ENCODE assay signal across 10 cellular contexts in genomic region chr17:73292031-73292531, GRCh38. TPM values are rescaled to one million over a fixed set of nuclear protein-coding genes. Genes with fewer than 3 reads are reported as not detected.
DNase-seq lines count a peak whose midpoint lies in the region; ATAC-seq and TF ChIP-seq lines count a peak whose summit lies in the region.
"Had no signal": no experiment of that assay in that cellular context is flagged by ENCODE, and none has a peak within 500 bp of the region (broad histone marks: within the 10 kb centered on the region; RNA-seq: fewer than 3 reads in every experiment).

No MANE protein-coding gene starts in this region.

- peak overlapping the region; percentile 79 for H3K27ac Mint-ChIP-seq in Caco-2 (ENCODE audit: unreplicated experiment)

- peaks cover 77% of the 10 kb centered on the region for H3K79me2 ChIP-seq in parathyroid adenoma

- peak overlapping the region; percentile 39 for H3K4me2 ChIP-seq in parathyroid adenoma (ENCODE audit: low read length)

- H3K27ac ChIP-seq in parathyroid adenoma = peak overlapping the region; percentile 45

- CTCF ChIA-PET in Caco-2 (lab: Charles Lee) = interaction anchor here (0.8 kb wide), 1 partner anchor 19 kb away, joined by 6 read pairs; no protein-coding TSS in a partner anchor

- peaks cover 21% of the 10 kb centered on the region for H3K36me3 Mint-ChIP-seq in Caco-2 (ENCODE audit: insufficient read depth, unreplicated experiment)

- BruUV-seq in Caco-2 (replicated peaks; lab: Mats Ljungman, UMichigan) = no TSS peak

- H3K4me1 Mint-ChIP-seq in Caco-2 (ENCODE audit: low read depth, unreplicated experiment) = peaks cover 47% of the 10 kb centered on the region

- H3K27me3 ChIP-seq in Caco-2 (replicated peaks; ENCODE audit: control insufficient read depth, insufficient read depth, low read length) = no peaks in the 10 kb centered on the region
- H3K27me3 ChIP-seq in parathyroid adenoma (ENCODE audit: control insufficient read depth, insufficient read depth, low read length) = no peaks in the 10 kb centered on the region

- intact Hi-C loops in Caco-2 (cut with micrococcal nuclease; ENCODE audit: unreplicated experiment) = no loop called here

- H3K9me3 Mint-ChIP-seq in Caco-2 (ENCODE audit: unreplicated experiment) = no peaks in the 10 kb centered on the region
- H3K9me3 Mint-ChIP-seq: IgD-negative memory B cell had no signal

- H3K9me3 ChIP-seq in Caco-2 = no peaks in the 10 kb centered on the region
- no peaks in the 10 kb centered on the region for H3K9me3 ChIP-seq in parathyroid adenoma (ENCODE audit: control insufficient read depth, low read length)

- POLR2A ChIA-PET in Caco-2 (lab: Charles Lee) = no interaction called here

- H3K4me3 Mint-ChIP-seq in Caco-2 (ENCODE audit: unreplicated experiment) = no peak overlapping the region

- H3K36me3 ChIP-seq in Caco-2 (ENCODE audit: control insufficient read depth, insufficient read depth, low read length) = no peaks in the 10 kb centered on the region
- no peaks in the 10 kb centered on the region for H3K36me3 ChIP-seq in parathyroid adenoma (ENCODE audit: control insufficient read depth, insufficient read depth, low read length)

- TF ChIP-seq CTCF in Caco-2 (IDR thresholded peaks at IDR 0.05; ENCODE audit: insufficient read depth in 1 of 2, low read depth in 1 of 2, low read length in 1 of 2, severe bottlenecking in 1 of 2, unreplicated experiment in 1 of 2) (no peak), fibroblast of the aortic adventitia (IDR thresholded peaks at IDR 0.05; ENCODE audit: insufficient read depth, low read length) (no peak), parathyroid adenoma (IDR thresholded peaks at IDR 0.05) (no peak)

- H3K4me3 ChIP-seq in Caco-2 (ENCODE audit: low read depth, low read length) = no peak overlapping the region
- peak overlapping the region; percentile 50 for H3K4me3 ChIP-seq in fibroblast of the aortic adventitia (ENCODE audit: low read depth, low read length)
- no peak overlapping the region for H3K4me3 ChIP-seq in parathyroid adenoma (ENCODE audit: low read depth, low read length)

- no peak overlapping the region for H3K9ac ChIP-seq in parathyroid adenoma

- no peak overlapping the region for H2AFZ ChIP-seq in parathyroid adenoma

- H3K27me3 Mint-ChIP-seq in Caco-2 (ENCODE audit: insufficient read depth, unreplicated experiment) = no peaks in the 10 kb centered on the region

- DNase-seq in Caco-2 (no peak), T1000 (lab: John Stamatoyannopoulos, UW) (peak; percentile 55), fibroblast of the aortic adventitia (ENCODE audit: low read depth) (peak; percentile 57), NCI-H2171 (lab: John Stamatoyannopoulos, UW) (no peak)

- no peak for ATAC-seq in HG02588 (IDR thresholded peaks at IDR 0.05; ENCODE audit: unreplicated experiment)
- no peak for ATAC-seq in GM21737 (IDR thresholded peaks at IDR 0.05; ENCODE audit: unreplicated experiment)
- no peak for ATAC-seq in HG03025 (IDR thresholded peaks at IDR 0.05; ENCODE audit: low FRiP score, unreplicated experiment)

- peaks cover 41% of the 10 kb centered on the region for H3K4me1 ChIP-seq in Caco-2
- peaks cover 36% of the 10 kb centered on the region for H3K4me1 ChIP-seq in parathyroid adenoma

RNA-seq across cellular contexts. Expression of gene CDC42EP4, which starts 19.7 kb away (rescaled TPM):
- total RNA-seq in Caco-2 (2022) = 25.8 and 27.9 TPM in 2 replicates
- total RNA-seq in fibroblast of the aortic adventitia (ENCODE audit: low replicate concordance) = 35.5 and 41.8 TPM in 2 replicates

RNA-seq across cellular contexts. Expression of gene CPSF4L, which starts 30.4 kb away (rescaled TPM):
- not detected in 2 replicates for total RNA-seq in Caco-2 (2022)
- total RNA-seq in fibroblast of the aortic adventitia (ENCODE audit: low replicate concordance) = 1.1 TPM in 1 of 2 replicates, not detected in the other
- total RNA-seq: activated CD8-positive, alpha-beta memory T cell treated with anti-CD3 and anti-CD28 coated beads for 36 hours had no signal

Comparison
In these comparisons a context has a peak if more than half of its experiments do, and no peak if none do; other contexts are left out.
1. DNase-seq: peak in T1000 (single experiment) and fibroblast of the aortic adventitia (single experiment); none in Caco-2 (0 of 2) and NCI-H2171 (single experiment).